In genomic region chr3:53169832-53170324, GRCh38 we compare ENCODE assay signal across 12 cellular contexts. TPM values are rescaled to one million over a fixed set of nuclear protein-coding genes. Genes with fewer than 3 reads are reported as not detected.
A peak's percentile ranks its signal among the peaks of the same experiment; 100 is the strongest.
DNase-seq lines count a peak whose midpoint lies in the region; ATAC-seq and TF ChIP-seq lines count a peak whose summit lies in the region.
"Had no signal": no experiment of that assay in that cellular context is flagged by ENCODE, and none has a peak within 500 bp of the region (broad histone marks: within the 10 kb centered on the region; RNA-seq: fewer than 3 reads in every experiment).

No MANE protein-coding gene starts in this region.

- H3K9me2 ChIP-seq in SU-DHL-6 (replicated peaks; ENCODE audit: insufficient read depth, low read length), result no peaks in the 10 kb centered on the region

- H3K79me2 ChIP-seq in SU-DHL-6 (ENCODE audit: insufficient read depth, low read length), result peaks cover 88% of the 10 kb centered on the region

- peaks cover 4% of the 10 kb centered on the region for H3K36me3 Mint-ChIP-seq in activated CD8-positive, alpha-beta memory T cell treated with anti-CD3 and anti-CD28 coated beads, Interleukin-2, amount 10 ng/mL, durations not matched to agents 7 days and 5 days

- peaks cover 100% of the 10 kb centered on the region for H3K4me1 ChIP-seq in mononuclear cell (ENCODE audit: insufficient read depth, low read length)

- H3K27ac ChIP-seq in SU-DHL-6 (ENCODE audit: low read depth, low read length) (peak overlapping the region; percentile 94), substantia nigra (ENCODE audit: low read depth, low read length, poor library complexity, severe bottlenecking) (peak overlapping the region; percentile 64)
- H3K27ac ChIP-seq: thoracic aorta had no signal

- peak overlapping the region; percentile 47 for H3K4me2 ChIP-seq in SU-DHL-6 (ENCODE audit: low read depth, low read length, poor library complexity, severe bottlenecking)

- H2AFZ ChIP-seq in SU-DHL-6 (ENCODE audit: low read depth, low read length, severe bottlenecking), result no peak overlapping the region

- H3K27me3 Mint-ChIP-seq in activated CD8-positive, alpha-beta memory T cell treated with anti-CD3 and anti-CD28 coated beads, Interleukin-2, amount 10 ng/mL, durations not matched to agents 7 days and 5 days, result no peaks in the 10 kb centered on the region

- H3K27ac Mint-ChIP-seq in activated CD8-positive, alpha-beta memory T cell treated with anti-CD3 and anti-CD28 coated beads, Interleukin-2, amount 10 ng/mL, durations not matched to agents 7 days and 5 days, result no peak overlapping the region

- peak; percentile 10 for ATAC-seq in activated CD8-positive, alpha-beta memory T cell treated with anti-CD3 and anti-CD28 coated beads, Interleukin-2, amount 10 ng/mL, durations not matched to agents 7 days and 5 days

- TF ChIP-seq CTCF in SU-DHL-6 (IDR thresholded peaks at IDR 0.05; ENCODE audit: insufficient read depth, low read length, poor library complexity, severe bottlenecking), result no peak

- CTCF ChIA-PET in activated CD8-positive, alpha-beta memory T cell treated with anti-CD3 and anti-CD28 coated beads, Interleukin-2, amount 10 ng/mL, durations not matched to agents 7 days and 5 days (lab: Charles Lee), result interaction anchor here (0.8 to 1.7 kb wide), 5 partner anchors 10 to 55 kb away, joined by 4 to 7 read pairs (median 4); no protein-coding TSS in a partner anchor

- peaks cover 63% of the 10 kb centered on the region for H3F3A ChIP-seq in SU-DHL-6 (ENCODE audit: insufficient read depth)

- H3K4me3 ChIP-seq in SU-DHL-6 (ENCODE audit: insufficient read depth, low read length, poor library complexity, severe bottlenecking) (peak overlapping the region; percentile 4), mononuclear cell (ENCODE audit: low read length) (peak overlapping the region; percentile 36)

- no peaks in the 10 kb centered on the region for H3K36me3 ChIP-seq in SU-DHL-6 (ENCODE audit: low read length)

- H3K9me3 Mint-ChIP-seq in activated CD8-positive, alpha-beta memory T cell treated with anti-CD3 and anti-CD28 coated beads, Interleukin-2, amount 10 ng/mL, durations not matched to agents 7 days and 5 days (ENCODE audit: low read depth), result no peaks in the 10 kb centered on the region

- H3K4me3 Mint-ChIP-seq in activated CD8-positive, alpha-beta memory T cell treated with anti-CD3 and anti-CD28 coated beads, Interleukin-2, amount 10 ng/mL, durations not matched to agents 7 days and 5 days, result no peak overlapping the region

- H3K4me1 Mint-ChIP-seq in activated CD8-positive, alpha-beta memory T cell treated with anti-CD3 and anti-CD28 coated beads, Interleukin-2, amount 10 ng/mL, durations not matched to agents 7 days and 5 days, result peaks cover 37% of the 10 kb centered on the region

- no peaks in the 10 kb centered on the region for H3K9me3 ChIP-seq in SU-DHL-6 (ENCODE audit: insufficient read depth, low read length)
- no peaks in the 10 kb centered on the region for H3K9me3 ChIP-seq in mononuclear cell (ENCODE audit: low read depth, low read length)
- H3K9me3 ChIP-seq: thoracic aorta had no signal

- DNase-seq in activated CD8-positive, alpha-beta memory T cell treated with anti-CD3 and anti-CD28 coated beads, Interleukin-2, amount 10 ng/mL, durations not matched to agents 7 days and 5 days, result no peak
- no peak for DNase-seq in activated CD8-positive, alpha-beta memory T cell treated with anti-CD3 and anti-CD28 coated beads, Interleukin-2, amount 50 U/mL, for 4 hours
- DNase-seq in substantia nigra (lab: John Stamatoyannopoulos, UW) (peak in 1 of 49 donors; percentile 33), NCI-H1436 treated with DMSO at 0.1 percent for 48 hours (lab: John Stamatoyannopoulos, UW) (no peak)
- DNase-seq in activated effector memory CD4-positive, alpha-beta T cell treated with anti-CD3 and anti-CD28 coated beads, Interleukin-2, amount 50 U/mL, for 16 hours, result no peak
- no peak for DNase-seq in stimulated activated CD4-positive, alpha-beta T cell treated with anti-CD3 and anti-CD28 coated beads, Interleukin-1b, Interleukin-23, amount 100 ng/mL, for 48 hours
- DNase-seq: activated CD4-positive, CD25-positive, alpha-beta regulatory T cell treated with anti-CD3 and anti-CD28 coated beads, Interleukin-2, amount 50 U/mL, for 72 hours; Calu3; dermis blood vessel endothelial cell had no signal

- no peaks in the 10 kb centered on the region for H3K27me3 ChIP-seq in SU-DHL-6 (ENCODE audit: low read length)
- no peaks in the 10 kb centered on the region for H3K27me3 ChIP-seq in mononuclear cell (ENCODE audit: insufficient read depth, low read length)

- H3K9ac ChIP-seq in SU-DHL-6 (ENCODE audit: low read length), result peak overlapping the region; percentile 56; the same call in 1 of the 2 replicates

- no peaks in the 10 kb centered on the region for H4K20me1 ChIP-seq in SU-DHL-6 (ENCODE audit: low read depth, low read length)

RNA-seq across cellular contexts. Expression of gene PRKCD, which starts 8.9 kb away (rescaled TPM):
- 10 to 100 TPM; 17.2 to 18.7 TPM for total RNA-seq in activated CD8-positive, alpha-beta memory T cell treated with anti-CD3 and anti-CD28 coated beads, Interleukin-2, amount 10 ng/mL, durations not matched to agents 7 days and 5 days
- total RNA-seq in mononuclear cell, result 10.2 TPM

RNA-seq across cellular contexts. Expression of gene RFT1, which starts 39.6 kb away (rescaled TPM):
- total RNA-seq in activated CD8-positive, alpha-beta memory T cell treated with anti-CD3 and anti-CD28 coated beads, Interleukin-2, amount 10 ng/mL, durations not matched to agents 7 days and 5 days, result 10 to 100 TPM; 32.4 to 38.3 TPM
- total RNA-seq in mononuclear cell, result 8.7 TPM
